In genomic region chr17:75271955-75272847, GRCh38 we compare ENCODE assay signal across 6 cellular contexts. TPM values are rescaled to one million over a fixed set of nuclear protein-coding genes. Genes with fewer than 3 reads are reported as not detected.
A peak's percentile ranks its signal among the peaks of the same experiment; 100 is the strongest.
DNase-seq lines count a peak whose midpoint lies in the region; ATAC-seq and TF ChIP-seq lines count a peak whose summit lies in the region.

No MANE protein-coding gene starts in this region.

- peak overlapping the region; percentile 80 for H3K4me3 Mint-ChIP-seq in activated CD4-positive, alpha-beta T cell treated with anti-CD3 and anti-CD28 coated beads for 36 hours
- H3K4me3 Mint-ChIP-seq in nephron progenitor cell, result peak overlapping the region; percentile 81

- no peak for TF ChIP-seq CTCF in body of pancreas (IDR thresholded peaks at IDR 0.05)
- no peak for TF ChIP-seq CTCF in nephron progenitor cell (IDR thresholded peaks at IDR 0.05)
- TF ChIP-seq CTCF in GM20000 (IDR thresholded peaks at IDR 0.05; ENCODE audit: extremely low read depth, missing control alignments), result no peak

- peak overlapping the region in 3 of 4 donors; percentile 96 to 97 (median 97) for H3K27ac ChIP-seq in body of pancreas

- H3K36me3 Mint-ChIP-seq in activated CD4-positive, alpha-beta T cell treated with anti-CD3 and anti-CD28 coated beads for 36 hours (ENCODE audit: low read depth), result peaks cover 33% of the 10 kb centered on the region
- H3K36me3 Mint-ChIP-seq in nephron progenitor cell (ENCODE audit: low read depth), result peaks cover 12% of the 10 kb centered on the region

- POLR2A ChIA-PET in activated CD4-positive, alpha-beta T cell treated with anti-CD3 and anti-CD28 coated beads for 36 hours (lab: Charles Lee), result interaction anchor here (0.5 to 3.6 kb wide), 7 partner anchors 7 to 195 kb away, joined by 3 to 57 read pairs (median 8); partner anchors contain the start of genes GGA3, MRPS7 and SLC25A19

- intact Hi-C loops in activated CD4-positive, alpha-beta T cell treated with anti-CD3 and anti-CD28 coated beads for 36 hours (cut with DNase I, micrococcal nuclease), result loop anchor here (1.0 to 5.0 kb wide), 12 partner anchors 11 to 399 kb away; partner anchors contain the start of genes GRB2 (in 2 of the 2), SLC25A19 (in 2 of the 2), GGA3 (in 1 of the 2) and MRPS7 (in 1 of the 2)
- intact Hi-C loops in body of pancreas (cut with DNase I), result no loop called here

- no peaks in the 10 kb centered on the region for H3K9me3 ChIP-seq in body of pancreas

- ATAC-seq in activated CD4-positive, alpha-beta T cell treated with anti-CD3 and anti-CD28 coated beads for 36 hours, result peak; percentile 2
- no peak for ATAC-seq in body of pancreas
- no peak for ATAC-seq in GM18909 (IDR thresholded peaks at IDR 0.05; ENCODE audit: poor library complexity, unreplicated experiment)

- no peaks in the 10 kb centered on the region for H3K27me3 Mint-ChIP-seq in activated CD4-positive, alpha-beta T cell treated with anti-CD3 and anti-CD28 coated beads for 36 hours
- H3K27me3 Mint-ChIP-seq in nephron progenitor cell (ENCODE audit: low read depth, poor library complexity), result peaks cover 5% of the 10 kb centered on the region

- peaks cover 21% of the 10 kb centered on the region for H3K4me1 Mint-ChIP-seq in activated CD4-positive, alpha-beta T cell treated with anti-CD3 and anti-CD28 coated beads for 36 hours
- peaks cover 24% of the 10 kb centered on the region for H3K4me1 Mint-ChIP-seq in nephron progenitor cell

- TF ChIP-seq POLR2A in body of pancreas (IDR thresholded peaks at IDR 0.05), result no peak

- H3K9me3 Mint-ChIP-seq in activated CD4-positive, alpha-beta T cell treated with anti-CD3 and anti-CD28 coated beads for 36 hours (ENCODE audit: low read depth), result no peaks in the 10 kb centered on the region
- H3K9me3 Mint-ChIP-seq in nephron progenitor cell, result no peaks in the 10 kb centered on the region

- no peaks in the 10 kb centered on the region for H3K27me3 ChIP-seq in body of pancreas

- CTCF ChIA-PET in activated CD4-positive, alpha-beta T cell treated with anti-CD3 and anti-CD28 coated beads for 36 hours (lab: Charles Lee), result interaction anchor here (0.6 to 6.4 kb wide), 14 partner anchors 9 to 158 kb away, joined by 3 to 78 read pairs (median 8); partner anchors contain the start of genes GGA3, MRPS7 and SLC25A19

- peak overlapping the region; percentile 81 for H3K27ac Mint-ChIP-seq in activated CD4-positive, alpha-beta T cell treated with anti-CD3 and anti-CD28 coated beads for 36 hours
- no peak overlapping the region for H3K27ac Mint-ChIP-seq in nephron progenitor cell

- DNase-seq in activated CD4-positive, alpha-beta T cell treated with anti-CD3 and anti-CD28 coated beads for 36 hours, result peak; percentile 44
- no peak for DNase-seq in activated CD4-positive, alpha-beta T cell treated with anti-CD3 and anti-CD28 coated beads for 1 hour
- DNase-seq in body of pancreas, result peak in 3 of 4 donors; percentile 34 to 60 (median 44)
- DNase-seq in nephron progenitor cell, result no peak
- no peak for DNase-seq in GM20000 (ENCODE audit: low spot score)

- WGBS in body of pancreas, 2 donors, result 13 to 30% methylated on average over 12 to 23 of the region's 24 CpGs

- peak overlapping the region; percentile 72 to 80 for H3K4me3 ChIP-seq in body of pancreas

- no peaks in the 10 kb centered on the region for H3K36me3 ChIP-seq in body of pancreas (replicated peaks in 1 of 2; ENCODE audit: insufficient read depth in 1 of 2, low read depth in 2 of 2)

- H3K4me1 ChIP-seq in body of pancreas, result peaks cover 26% of the 10 kb centered on the region

RNA-seq across cellular contexts. Expression of gene MIF4GD, which starts 1.2 kb away (rescaled TPM):
- 10 to 100 TPM; 39.0 to 39.1 TPM for total RNA-seq in activated CD4-positive, alpha-beta T cell treated with anti-CD3 and anti-CD28 coated beads for 36 hours
- total RNA-seq in body of pancreas, result 10 to 100 TPM; 20.5 to 26.4 TPM

RNA-seq across cellular contexts. Expression of gene MRPS7, which starts 10.5 kb away (rescaled TPM):
- 10 to 100 TPM; 51.4 to 63.8 TPM for total RNA-seq in activated CD4-positive, alpha-beta T cell treated with anti-CD3 and anti-CD28 coated beads for 36 hours
- 10 to 100 TPM; 13.7 to 25.4 TPM for total RNA-seq in body of pancreas

RNA-seq across cellular contexts. Expression of gene GGA3, which starts 10.8 kb away (rescaled TPM):
- 10 to 100 TPM; 72.9 to 76.7 TPM for total RNA-seq in activated CD4-positive, alpha-beta T cell treated with anti-CD3 and anti-CD28 coated beads for 36 hours
- 10 to 100 TPM; 13.5 to 24.1 TPM for total RNA-seq in body of pancreas

RNA-seq across cellular contexts. Expression of gene SLC25A19, which starts 17.0 kb away (rescaled TPM):
- 10 to 100 TPM; 67.8 to 79.7 TPM for total RNA-seq in activated CD4-positive, alpha-beta T cell treated with anti-CD3 and anti-CD28 coated beads for 36 hours
- 1 to 10 TPM; 7.6 to 8.3 TPM for total RNA-seq in body of pancreas

Comparison
In these comparisons a context has a peak if more than half of its experiments do, and no peak if none do; other contexts are left out.
1. DNase-seq: peak in activated CD4-positive, alpha-beta T cell treated with anti-CD3 and anti-CD28 coated beads for 36 hours (single experiment) and body of pancreas (3 of 4); none in activated CD4-positive, alpha-beta T cell treated with anti-CD3 and anti-CD28 coated beads for 1 hour (single experiment), nephron progenitor cell (single experiment) and GM20000 (single experiment).